Comparison of ENCODE assay signal across 17 cellular contexts in genomic region chr10:3077940-3078630, GRCh38. TPM values are rescaled to one million over a fixed set of nuclear protein-coding genes. Genes with fewer than 3 reads are reported as not detected.
DNase-seq lines count a peak whose midpoint lies in the region; ATAC-seq and TF ChIP-seq lines count a peak whose summit lies in the region.
"Had no signal": no experiment of that assay in that cellular context is flagged by ENCODE, and none has a peak within 500 bp of the region (broad histone marks: within the 10 kb centered on the region; RNA-seq: fewer than 3 reads in every experiment).

No MANE protein-coding gene starts in this region.

- intact Hi-C loops in activated naive CD4-positive, alpha-beta T cell treated with anti-CD3 and anti-CD28 coated beads for 36 hours (cut with micrococcal nuclease), result no loop called here
- intact Hi-C loops in natural killer cell (cut with micrococcal nuclease), result no loop called here

- H3K4me3 Mint-ChIP-seq in activated naive CD4-positive, alpha-beta T cell treated with anti-CD3 and anti-CD28 coated beads, Interleukin-2, amount 10 ng/mL, durations not matched to agents 7 days and 5 days, result no peak overlapping the region
- H3K4me3 Mint-ChIP-seq in activated naive CD4-positive, alpha-beta T cell treated with anti-CD3 and anti-CD28 coated beads for 36 hours, result no peak overlapping the region
- H3K4me3 Mint-ChIP-seq in natural killer cell, result no peak overlapping the region
- H3K4me3 Mint-ChIP-seq: activated CD4-positive, alpha-beta T cell treated with anti-CD3 and anti-CD28 coated beads for 36 hours; activated T-helper 17 cell treated with anti-CD3 and anti-CD28 coated beads, Interleukin-2, amount 50 U/mL, for 72 hours had no signal

- 69 to 73% methylated on average over 10 of the region's 10 CpGs for WGBS in ectodermal cell, 2 experiments

- no peak overlapping the region for H3K4me3 ChIP-seq in ectodermal cell (ENCODE audit: insufficient read depth, low read depth, low read length)
- H3K4me3 ChIP-seq: esophagus muscularis mucosa, psoas muscle had no signal

- TF ChIP-seq CTCF in natural killer cell (IDR thresholded peaks at IDR 0.05), result no peak

- no peaks in the 10 kb centered on the region for H3K36me3 ChIP-seq in ectodermal cell (ENCODE audit: control insufficient read depth, insufficient read depth, low read length)

- no peaks in the 10 kb centered on the region for H3K9me3 Mint-ChIP-seq in activated naive CD4-positive, alpha-beta T cell treated with anti-CD3 and anti-CD28 coated beads, Interleukin-2, amount 10 ng/mL, durations not matched to agents 7 days and 5 days
- H3K9me3 Mint-ChIP-seq in activated naive CD4-positive, alpha-beta T cell treated with anti-CD3 and anti-CD28 coated beads for 36 hours, result no peaks in the 10 kb centered on the region
- no peaks in the 10 kb centered on the region for H3K9me3 Mint-ChIP-seq in natural killer cell
- H3K9me3 Mint-ChIP-seq: activated T-helper 17 cell treated with anti-CD3 and anti-CD28 coated beads, Interleukin-2, amount 50 U/mL, for 72 hours had no signal

- peaks cover 21% of the 10 kb centered on the region for H3K4me1 ChIP-seq in ectodermal cell (ENCODE audit: control insufficient read depth, insufficient read depth, low read length)
- H3K4me1 ChIP-seq: psoas muscle had no signal

- no peak for DNase-seq in activated naive CD4-positive, alpha-beta T cell treated with anti-CD3 and anti-CD28 coated beads, Interleukin-2, amount 10 ng/mL, durations not matched to agents 7 days and 5 days
- DNase-seq in activated naive CD4-positive, alpha-beta T cell treated with anti-CD3 and anti-CD28 coated beads for 36 hours, result no peak
- DNase-seq in NCI-H748 (lab: John Stamatoyannopoulos, UW; ENCODE audit: unreplicated experiment) (peak; percentile 89), smooth muscle cell of the brain vasculature (ENCODE audit: low read depth, low spot score) (peak; percentile 95), natural killer cell (no peak)
- DNase-seq: activated CD4-positive, alpha-beta T cell treated with anti-CD3 and anti-CD28 coated beads for 36 hours; DND-41; midbrain; NCI-H1092; psoas muscle; stimulated activated CD4-positive, alpha-beta T cell treated with anti-CD3 and anti-CD28 coated beads, Interleukin-4, amount 100 ng/mL, for 4 hours; stimulated activated naive CD4-positive, alpha-beta T cell had no signal

- H3K36me3 Mint-ChIP-seq in activated naive CD4-positive, alpha-beta T cell treated with anti-CD3 and anti-CD28 coated beads, Interleukin-2, amount 10 ng/mL, durations not matched to agents 7 days and 5 days, result peaks cover 48% of the 10 kb centered on the region
- peaks cover 46% of the 10 kb centered on the region for H3K36me3 Mint-ChIP-seq in activated naive CD4-positive, alpha-beta T cell treated with anti-CD3 and anti-CD28 coated beads for 36 hours (ENCODE audit: low read depth)
- no peaks in the 10 kb centered on the region for H3K36me3 Mint-ChIP-seq in natural killer cell

- peak overlapping the region; percentile 37 for H3K27ac Mint-ChIP-seq in activated naive CD4-positive, alpha-beta T cell treated with anti-CD3 and anti-CD28 coated beads, Interleukin-2, amount 10 ng/mL, durations not matched to agents 7 days and 5 days
- H3K27ac Mint-ChIP-seq in activated naive CD4-positive, alpha-beta T cell treated with anti-CD3 and anti-CD28 coated beads for 36 hours, result no peak overlapping the region
- no peak overlapping the region for H3K27ac Mint-ChIP-seq in natural killer cell
- H3K27ac Mint-ChIP-seq: activated CD4-positive, alpha-beta T cell treated with anti-CD3 and anti-CD28 coated beads for 36 hours; activated T-helper 17 cell treated with anti-CD3 and anti-CD28 coated beads, Interleukin-2, amount 50 U/mL, for 72 hours had no signal

- no peaks in the 10 kb centered on the region for H3K27me3 Mint-ChIP-seq in activated naive CD4-positive, alpha-beta T cell treated with anti-CD3 and anti-CD28 coated beads, Interleukin-2, amount 10 ng/mL, durations not matched to agents 7 days and 5 days
- no peaks in the 10 kb centered on the region for H3K27me3 Mint-ChIP-seq in activated naive CD4-positive, alpha-beta T cell treated with anti-CD3 and anti-CD28 coated beads for 36 hours (ENCODE audit: low read depth)
- no peaks in the 10 kb centered on the region for H3K27me3 Mint-ChIP-seq in natural killer cell (ENCODE audit: low read depth in 2 of 2)
- H3K27me3 Mint-ChIP-seq: activated CD4-positive, alpha-beta T cell treated with anti-CD3 and anti-CD28 coated beads for 36 hours; activated T-helper 17 cell treated with anti-CD3 and anti-CD28 coated beads, Interleukin-2, amount 50 U/mL, for 72 hours had no signal

- H3K9me3 ChIP-seq in ectodermal cell (ENCODE audit: control insufficient read depth, low read length), result no peaks in the 10 kb centered on the region
- H3K9me3 ChIP-seq: esophagus muscularis mucosa, psoas muscle had no signal

- ATAC-seq in natural killer cell (no peak), HG02981 (IDR thresholded peaks at IDR 0.05; ENCODE audit: unreplicated experiment) (no peak), GM21723 (IDR thresholded peaks at IDR 0.05; ENCODE audit: unreplicated experiment) (no peak)
- ATAC-seq: activated CD4-positive, alpha-beta T cell treated with anti-CD3 and anti-CD28 coated beads for 36 hours; activated T-helper 17 cell treated with anti-CD3 and anti-CD28 coated beads, Interleukin-2, amount 50 U/mL, for 72 hours; psoas muscle had no signal

- no peaks in the 10 kb centered on the region for H3K27me3 ChIP-seq in ectodermal cell (ENCODE audit: control insufficient read depth, insufficient read depth, low read length, poor library complexity, severe bottlenecking)
- H3K27me3 ChIP-seq: esophagus muscularis mucosa had no signal

- peak overlapping the region; percentile 54 for H3K27ac ChIP-seq in ectodermal cell (ENCODE audit: insufficient read depth, low read depth, low read length, poor library complexity, severe bottlenecking)
- H3K27ac ChIP-seq: esophagus muscularis mucosa, psoas muscle had no signal

- CTCF ChIA-PET in activated naive CD4-positive, alpha-beta T cell treated with anti-CD3 and anti-CD28 coated beads, Interleukin-2, amount 10 ng/mL, durations not matched to agents 7 days and 5 days (lab: Charles Lee), result no interaction called here
- CTCF ChIA-PET in activated naive CD4-positive, alpha-beta T cell treated with anti-CD3 and anti-CD28 coated beads for 36 hours (lab: Charles Lee), result no interaction called here

- peaks cover 34% of the 10 kb centered on the region for H3K4me1 Mint-ChIP-seq in activated naive CD4-positive, alpha-beta T cell treated with anti-CD3 and anti-CD28 coated beads, Interleukin-2, amount 10 ng/mL, durations not matched to agents 7 days and 5 days
- peaks cover 33% of the 10 kb centered on the region for H3K4me1 Mint-ChIP-seq in activated naive CD4-positive, alpha-beta T cell treated with anti-CD3 and anti-CD28 coated beads for 36 hours (ENCODE audit: low read depth)
- H3K4me1 Mint-ChIP-seq in natural killer cell, result peaks cover 27 to 38% of the 10 kb centered on the region in 2 donors

RNA-seq across cellular contexts. Expression of gene PFKP, which starts 10.7 kb away (rescaled TPM):
- 10 to 100 TPM; 96.2 to 99.7 TPM for total RNA-seq in activated naive CD4-positive, alpha-beta T cell treated with anti-CD3 and anti-CD28 coated beads for 36 hours
- 78.3 TPM for polyA plus RNA-seq in ectodermal cell (2013, experiment 1 of 4)
- 84.2 TPM for polyA plus RNA-seq in ectodermal cell (2013, experiment 2 of 4)
- polyA plus RNA-seq in ectodermal cell (2013, experiment 3 of 4), result 48.6 TPM
- 51.8 TPM for polyA plus RNA-seq in ectodermal cell (2013, experiment 4 of 4)
- total RNA-seq in natural killer cell, result 10 to 100 TPM; 43.9 to 62.4 (median 47.4) TPM

Comparison
In these comparisons a context has a peak if more than half of its experiments do, and no peak if none do; other contexts are left out.
1. DNase-seq: peak in NCI-H748 (single experiment) and smooth muscle cell of the brain vasculature (single experiment); none in activated naive CD4-positive, alpha-beta T cell treated with anti-CD3 and anti-CD28 coated beads, Interleukin-2, amount 10 ng/mL, durations not matched to agents 7 days and 5 days (single experiment), activated naive CD4-positive, alpha-beta T cell treated with anti-CD3 and anti-CD28 coated beads for 36 hours (single experiment) and natural killer cell (single experiment).